Comparison of ENCODE assay signal across 8 cellular contexts in the genomic region with DNA sequence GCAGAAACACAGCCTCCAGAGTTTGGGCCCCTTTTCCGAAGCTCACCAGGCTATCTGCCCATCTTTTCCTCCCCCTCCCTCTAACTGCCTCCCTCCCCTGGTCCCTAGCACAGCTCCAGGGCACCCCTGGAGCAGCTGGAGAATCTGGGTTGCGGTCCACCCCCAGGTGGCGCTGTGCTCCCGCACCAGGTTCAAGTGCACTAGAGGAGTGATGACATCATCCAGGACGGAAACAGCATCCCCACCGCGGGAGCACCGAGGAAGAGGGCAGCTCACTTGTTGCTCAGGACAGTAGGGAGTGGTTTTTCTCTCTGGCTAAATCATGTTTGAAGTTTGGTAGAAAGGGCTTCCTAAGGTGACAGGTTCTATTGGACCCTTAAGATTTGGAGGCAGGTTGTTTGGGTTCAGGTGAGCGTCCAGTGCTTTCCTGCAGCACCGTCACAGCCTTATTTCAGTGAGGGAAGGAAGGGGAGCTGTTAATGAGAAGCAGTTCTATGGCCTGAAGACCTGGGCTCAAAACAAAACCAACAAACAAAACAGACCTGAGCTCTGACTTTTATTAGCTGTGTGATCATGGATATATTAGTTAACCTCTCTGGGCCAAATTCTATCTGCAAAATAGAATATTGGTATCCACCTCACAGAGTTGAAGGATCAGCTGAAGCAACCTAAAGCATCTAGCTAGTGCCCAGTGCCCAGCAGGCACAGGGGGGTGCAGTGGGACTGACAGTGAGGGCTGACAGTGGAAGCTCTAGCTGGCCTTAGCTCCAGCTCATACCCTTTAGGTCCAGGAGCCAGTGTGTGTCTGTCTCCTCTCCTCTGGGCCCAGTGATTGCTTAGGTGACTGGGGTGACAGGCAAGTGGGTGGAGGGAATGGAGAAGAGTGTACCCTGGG. TPM values are rescaled to one million over a fixed set of nuclear protein-coding genes. Genes with fewer than 3 reads are reported as not detected.
DNase-seq lines count a peak whose midpoint lies in the region; ATAC-seq, FAIRE-seq and TF ChIP-seq lines count a peak whose summit lies in the region.

No MANE protein-coding gene starts in this region.

- H3F3A ChIP-seq in GM23338 (replicated peaks; ENCODE audit: low read depth) = no peaks in the 10 kb centered on the region

- no peak overlapping the region for H3K4me3 ChIP-seq in GM23338

- H3K27me3 ChIP-seq in GM23338 (ENCODE audit: insufficient read depth) = no peaks in the 10 kb centered on the region

- H3K36me3 Mint-ChIP-seq in GM23338 (ENCODE audit: low read depth) = no peaks in the 10 kb centered on the region; the same call in 2 of the 3 replicates

- H3K4me2 ChIP-seq in GM23338 = 0 out of 2 replicates have a peak overlapping the region, but pooled peaks have one; percentile 18

- TF ChIP-seq CTCF in GM23338 (conservative IDR thresholded peaks at IDR 0.05; ENCODE audit: low read depth in 2 of 2) = peak; percentile 99
- peak in 2 of 3 donors; percentile 85 to 97 for TF ChIP-seq CTCF in omental fat pad (IDR thresholded peaks at IDR 0.05)

- H3K27ac ChIP-seq in GM23338 (ENCODE audit: low read depth) = no peak overlapping the region

- DNase-seq in DMS153 treated with DMSO at 0.1 percent for 48 hours (lab: John Stamatoyannopoulos, UW; ENCODE audit: unreplicated experiment) (peak; percentile 95), GM23338 (ENCODE audit: low spot score) (peak; percentile 96), MV-4-11 (lab: John Stamatoyannopoulos, UW) (peak; percentile 82), SK-MEL-5 (ENCODE audit: low read depth, low spot score) (peak; percentile 87), activated gamma-delta T cell treated with Interleukin-2 at 50 U/mL for 16 hours (peak; percentile 76), frontal cortex (ENCODE audit: low spot score in 2 of 2) (peak; percentile 59 to 87), omental fat pad (ENCODE audit: low spot score) (peak; percentile 83), superior temporal gyrus (ENCODE audit: extremely low spot score) (peak; percentile 87)

- peak; percentile 91 for ATAC-seq in GM23338
- peak; percentile 85 for ATAC-seq in omental fat pad (ENCODE audit: low FRiP score)

- H3K9me3 Mint-ChIP-seq in GM23338 = no peaks in the 10 kb centered on the region

- H2AFZ ChIP-seq in GM23338 = peak overlapping the region; percentile 84

- peaks cover 36% of the 10 kb centered on the region for H3K4me1 Mint-ChIP-seq in GM23338

- 0 out of 2 replicates have a peak, but pooled peaks cover 7% of the 10 kb centered on the region for H3K9me2 ChIP-seq in GM23338 (ENCODE audit: insufficient read depth)

- H4K20me1 ChIP-seq in GM23338 (replicated peaks; ENCODE audit: insufficient read depth) = no peaks in the 10 kb centered on the region

- peak overlapping the region; percentile 53 for H3K4me3 Mint-ChIP-seq in GM23338

- in situ Hi-C loops in SK-MEL-5 (cut with HindIII; ENCODE audit: low pct_unique_long_range_greater_than_20kb, low sequenced_read_pairs) = no loop called here

- H3K27me3 Mint-ChIP-seq in GM23338 (ENCODE audit: insufficient read depth, low read depth, poor library complexity) = peaks cover 15% of the 10 kb centered on the region

- no peaks in the 10 kb centered on the region for H3K79me2 ChIP-seq in GM23338 (replicated peaks; ENCODE audit: insufficient read depth)

- no peak for FAIRE-seq in frontal cortex (lab: Jason Lieb, UNC)

- H3K27ac Mint-ChIP-seq in GM23338 = peak overlapping the region; percentile 68

- no peaks in the 10 kb centered on the region for H3K36me3 ChIP-seq in GM23338 (ENCODE audit: insufficient read depth)

- peaks cover 16% of the 10 kb centered on the region for H3K4me1 ChIP-seq in GM23338 (ENCODE audit: insufficient read depth)

TF ChIP-seq in GM23338, 12 proteins besides CTCF, POLR2A, EP300 and RAD21 (continues in another document):
- TF ChIP-seq, protein P1, sequence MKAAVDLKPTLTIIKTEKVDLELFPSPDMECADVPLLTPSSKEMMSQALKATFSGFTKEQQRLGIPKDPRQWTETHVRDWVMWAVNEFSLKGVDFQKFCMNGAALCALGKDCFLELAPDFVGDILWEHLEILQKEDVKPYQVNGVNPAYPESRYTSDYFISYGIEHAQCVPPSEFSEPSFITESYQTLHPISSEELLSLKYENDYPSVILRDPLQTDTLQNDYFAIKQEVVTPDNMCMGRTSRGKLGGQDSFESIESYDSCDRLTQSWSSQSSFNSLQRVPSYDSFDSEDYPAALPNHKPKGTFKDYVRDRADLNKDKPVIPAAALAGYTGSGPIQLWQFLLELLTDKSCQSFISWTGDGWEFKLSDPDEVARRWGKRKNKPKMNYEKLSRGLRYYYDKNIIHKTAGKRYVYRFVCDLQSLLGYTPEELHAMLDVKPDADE (IDR thresholded peaks at IDR 0.05) = no peak
- TF ChIP-seq, protein P2, sequence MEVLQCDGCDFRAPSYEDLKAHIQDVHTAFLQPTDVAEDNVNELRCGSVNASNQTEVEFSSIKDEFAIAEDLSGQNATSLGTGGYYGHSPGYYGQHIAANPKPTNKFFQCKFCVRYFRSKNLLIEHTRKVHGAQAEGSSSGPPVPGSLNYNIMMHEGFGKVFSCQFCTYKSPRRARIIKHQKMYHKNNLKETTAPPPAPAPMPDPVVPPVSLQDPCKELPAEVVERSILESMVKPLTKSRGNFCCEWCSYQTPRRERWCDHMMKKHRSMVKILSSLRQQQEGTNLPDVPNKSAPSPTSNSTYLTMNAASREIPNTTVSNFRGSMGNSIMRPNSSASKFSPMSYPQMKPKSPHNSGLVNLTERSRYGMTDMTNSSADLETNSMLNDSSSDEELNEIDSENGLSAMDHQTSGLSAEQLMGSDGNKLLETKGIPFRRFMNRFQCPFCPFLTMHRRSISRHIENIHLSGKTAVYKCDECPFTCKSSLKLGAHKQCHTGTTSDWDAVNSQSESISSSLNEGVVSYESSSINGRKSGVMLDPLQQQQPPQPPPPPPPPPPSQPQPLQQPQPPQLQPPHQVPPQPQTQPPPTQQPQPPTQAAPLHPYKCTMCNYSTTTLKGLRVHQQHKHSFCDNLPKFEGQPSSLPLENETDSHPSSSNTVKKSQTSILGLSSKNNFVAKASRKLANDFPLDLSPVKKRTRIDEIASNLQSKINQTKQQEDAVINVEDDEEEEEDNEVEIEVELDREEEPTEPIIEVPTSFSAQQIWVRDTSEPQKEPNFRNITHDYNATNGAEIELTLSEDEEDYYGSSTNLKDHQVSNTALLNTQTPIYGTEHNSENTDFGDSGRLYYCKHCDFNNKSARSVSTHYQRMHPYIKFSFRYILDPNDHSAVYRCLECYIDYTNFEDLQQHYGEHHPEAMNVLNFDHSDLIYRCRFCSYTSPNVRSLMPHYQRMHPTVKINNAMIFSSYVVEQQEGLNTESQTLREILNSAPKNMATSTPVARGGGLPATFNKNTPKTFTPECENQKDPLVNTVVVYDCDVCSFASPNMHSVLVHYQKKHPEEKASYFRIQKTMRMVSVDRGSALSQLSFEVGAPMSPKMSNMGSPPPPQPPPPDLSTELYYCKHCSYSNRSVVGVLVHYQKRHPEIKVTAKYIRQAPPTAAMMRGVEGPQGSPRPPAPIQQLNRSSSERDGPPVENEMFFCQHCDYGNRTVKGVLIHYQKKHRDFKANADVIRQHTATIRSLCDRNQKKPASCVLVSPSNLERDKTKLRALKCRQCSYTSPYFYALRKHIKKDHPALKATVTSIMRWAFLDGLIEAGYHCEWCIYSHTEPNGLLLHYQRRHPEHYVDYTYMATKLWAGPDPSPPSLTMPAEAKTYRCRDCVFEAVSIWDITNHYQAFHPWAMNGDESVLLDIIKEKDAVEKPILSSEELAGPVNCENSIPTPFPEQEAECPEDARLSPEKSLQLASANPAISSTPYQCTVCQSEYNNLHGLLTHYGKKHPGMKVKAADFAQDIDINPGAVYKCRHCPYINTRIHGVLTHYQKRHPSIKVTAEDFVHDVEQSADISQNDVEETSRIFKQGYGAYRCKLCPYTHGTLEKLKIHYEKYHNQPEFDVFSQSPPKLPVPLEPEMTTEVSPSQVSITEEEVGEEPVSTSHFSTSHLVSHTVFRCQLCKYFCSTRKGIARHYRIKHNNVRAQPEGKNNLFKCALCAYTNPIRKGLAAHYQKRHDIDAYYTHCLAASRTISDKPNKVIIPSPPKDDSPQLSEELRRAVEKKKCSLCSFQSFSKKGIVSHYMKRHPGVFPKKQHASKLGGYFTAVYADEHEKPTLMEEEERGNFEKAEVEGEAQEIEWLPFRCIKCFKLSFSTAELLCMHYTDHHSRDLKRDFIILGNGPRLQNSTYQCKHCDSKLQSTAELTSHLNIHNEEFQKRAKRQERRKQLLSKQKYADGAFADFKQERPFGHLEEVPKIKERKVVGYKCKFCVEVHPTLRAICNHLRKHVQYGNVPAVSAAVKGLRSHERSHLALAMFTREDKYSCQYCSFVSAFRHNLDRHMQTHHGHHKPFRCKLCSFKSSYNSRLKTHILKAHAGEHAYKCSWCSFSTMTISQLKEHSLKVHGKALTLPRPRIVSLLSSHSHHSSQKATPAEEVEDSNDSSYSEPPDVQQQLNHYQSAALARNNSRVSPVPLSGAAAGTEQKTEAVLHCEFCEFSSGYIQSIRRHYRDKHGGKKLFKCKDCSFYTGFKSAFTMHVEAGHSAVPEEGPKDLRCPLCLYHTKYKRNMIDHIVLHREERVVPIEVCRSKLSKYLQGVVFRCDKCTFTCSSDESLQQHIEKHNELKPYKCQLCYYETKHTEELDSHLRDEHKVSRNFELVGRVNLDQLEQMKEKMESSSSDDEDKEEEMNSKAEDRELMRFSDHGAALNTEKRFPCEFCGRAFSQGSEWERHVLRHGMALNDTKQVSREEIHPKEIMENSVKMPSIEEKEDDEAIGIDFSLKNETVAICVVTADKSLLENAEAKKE (CRISPR knock-in tag; IDR thresholded peaks at IDR 0.05) = no peak

RNA-seq across cellular contexts. Expression of a gene that starts 7.5 kb away (rescaled TPM):
- total RNA-seq in GM23338 (2014; rRNA removed; shearing (Covaris generic)) = 3.8 and 9.2 TPM in 2 replicates
- polyA plus RNA-seq in GM23338 (2016; fragmentation: Nextera tagmentation; extraction: Ambion mirVana) = 5.4 and 8.0 TPM in 2 replicates
- total RNA-seq in SK-MEL-5 (2014; rRNA removed; shearing (Covaris generic)) = 34.1 and 35.0 TPM in 2 replicates
- 61.2 and 66.1 TPM in 2 replicates for polyA plus RNA-seq in SK-MEL-5 (2015; cell fraction: cytosol; rRNA removed)
- 35.2 and 36.3 TPM in 2 replicates for polyA plus RNA-seq in SK-MEL-5 (2015; cell fraction: nucleus; rRNA removed)
- total RNA-seq in frontal cortex (22.4 TPM), omental fat pad (10 to 100 TPM; 11.0 to 23.3 (median 13.0) TPM)

RNA-seq across cellular contexts. Expression of a gene that starts 50.2 kb away (rescaled TPM):
- 0.82 and 1.7 TPM in 2 replicates for total RNA-seq in GM23338 (2014; rRNA removed; shearing (Covaris generic))
- polyA plus RNA-seq in GM23338 (2016; fragmentation: Nextera tagmentation; extraction: Ambion mirVana) = 0.74 and 1.0 TPM in 2 replicates
- not detected in 2 replicates for total RNA-seq in SK-MEL-5 (2014; rRNA removed; shearing (Covaris generic))
- polyA plus RNA-seq in SK-MEL-5 (2015; cell fraction: cytosol; rRNA removed) = not detected in 2 replicates
- not detected in 2 replicates for polyA plus RNA-seq in SK-MEL-5 (2015; cell fraction: nucleus; rRNA removed)
- 0.41 TPM for total RNA-seq in frontal cortex
- total RNA-seq in omental fat pad = 100 to 1,000 TPM in 1 of 4 donors, 10 to 100 TPM in 3; 30.2 to 124 (median 35.8) TPM

RNA-seq across cellular contexts. Expression of a gene that starts 59.1 kb away (rescaled TPM):
- 38.5 and 45.9 TPM in 2 replicates for total RNA-seq in GM23338 (2014; rRNA removed; shearing (Covaris generic))
- 53.4 and 60.0 TPM in 2 replicates for polyA plus RNA-seq in GM23338 (2016; fragmentation: Nextera tagmentation; extraction: Ambion mirVana)
- total RNA-seq in SK-MEL-5 (2014; rRNA removed; shearing (Covaris generic)) = 112 and 114 TPM in 2 replicates
- 58.5 and 58.9 TPM in 2 replicates for polyA plus RNA-seq in SK-MEL-5 (2015; cell fraction: cytosol; rRNA removed)
- polyA plus RNA-seq in SK-MEL-5 (2015; cell fraction: nucleus; rRNA removed) = 64.1 and 81.0 TPM in 2 replicates
- total RNA-seq in frontal cortex (56.3 TPM), omental fat pad (10 to 100 TPM; 19.7 to 55.4 (median 38.4) TPM)

Comparison
In these comparisons a context has a peak if more than half of its experiments do, and no peak if none do; other contexts are left out.
1. RNA of a gene that starts 50.2 kb away (total RNA-seq): 30.2 to 124 TPM in omental fat pad; 0.82 to 1.7 TPM in GM23338, 0.41 TPM in frontal cortex (single experiment) and not detected in SK-MEL-5; every median in the first group is over 10 times any median in the second.
2. Peak in every context shown above with its lines, with median percentiles within 50 percentile points of each other: DNase-seq.